ENCODE assay signal across 20 cellular contexts in genomic region chr1:46171351-46171750, GRCh38. TPM values are rescaled to one million over a fixed set of nuclear protein-coding genes. Genes with fewer than 3 reads are reported as not detected.
DNase-seq lines count a peak whose midpoint lies in the region; ATAC-seq and TF ChIP-seq lines count a peak whose summit lies in the region.
"Had no signal": no experiment of that assay in that cellular context is flagged by ENCODE, and none has a peak within 500 bp of the region (broad histone marks: within the 10 kb centered on the region; RNA-seq: fewer than 3 reads in every experiment).

No MANE protein-coding gene starts in this region.

- H3K9me2 ChIP-seq in PC-3 (replicated peaks; ENCODE audit: low read length) = no peaks in the 10 kb centered on the region

- no peak for TF ChIP-seq POLR2A in esophagus squamous epithelium (IDR thresholded peaks at IDR 0.05)

- no peaks in the 10 kb centered on the region for H3K36me3 Mint-ChIP-seq in stimulated activated naive B cell treated with anti-CD40 and anti-IgM and Interleukin-4, amounts not matched to agents 10 μg/mL and 1 μg/mL and 100 μg/mL, for 72 hours
- H3K36me3 Mint-ChIP-seq in CD4-positive, alpha-beta T cell (ENCODE audit: low read depth) = no peaks in the 10 kb centered on the region

- peak; percentile 21 for DNase-seq in PC-3
- DNase-seq in esophagus squamous epithelium (lab: John Stamatoyannopoulos, UW) = no peak
- DNase-seq in psoas muscle = peak; percentile 28 to 63
- no peak for DNase-seq in stimulated activated naive B cell treated with anti-CD40 and anti-IgM and Interleukin-4, amounts not matched to agents 10 μg/mL and 1 μg/mL and 100 μg/mL, for 72 hours
- no peak for DNase-seq in globus pallidus (ENCODE audit: low spot score)
- no peak for DNase-seq in CD4-positive, alpha-beta T cell
- DNase-seq: activated naive CD4-positive, alpha-beta T cell; NCI-H1694 treated with DMSO at 0.1 percent for 48 hours; NCI-H774; SHP77; stimulated activated CD4-positive, alpha-beta T cell treated with anti-CD3 and anti-CD28 coated beads, Interleukin-12 subunit alpha, Interleukin-12 subunit beta, amount 100 ng/mL, for 4 hours; tibial artery had no signal

- intact Hi-C loops in PC-3 (cut with micrococcal nuclease) = no loop called here
- intact Hi-C loops in esophagus squamous epithelium (cut with DNase I) = no loop called here
- intact Hi-C loops in psoas muscle (cut with DNase I) = no loop called here
- intact Hi-C loops in CD4-positive, alpha-beta T cell (cut with DNase I, micrococcal nuclease) = no loop called here

- H3K27ac ChIP-seq in C4-2B (peak overlapping the region; percentile 88), PC-3 (ENCODE audit: low read length) (peak overlapping the region; percentile 80), esophagus squamous epithelium (peak overlapping the region in 3 of 4 donors; percentile 5 to 61 (median 58)), psoas muscle (peak overlapping the region; percentile 32)
- H3K27ac ChIP-seq in CD4-positive, alpha-beta T cell (ENCODE audit: low read depth, low read length) = no peak overlapping the region
- H3K27ac ChIP-seq: KMS-11, tibial artery had no signal

- TF ChIP-seq CTCF in C4-2B (conservative IDR thresholded peaks at IDR 0.05) = no peak
- no peak for TF ChIP-seq CTCF in PC-3 (conservative IDR thresholded peaks at IDR 0.05; ENCODE audit: low read depth, low read length)
- no peak for TF ChIP-seq CTCF in esophagus squamous epithelium (IDR thresholded peaks at IDR 0.05)
- TF ChIP-seq CTCF in psoas muscle (IDR thresholded peaks at IDR 0.05) = no peak
- no peak for TF ChIP-seq CTCF in CD4-positive, alpha-beta T cell (IDR thresholded peaks at IDR 0.05)

- H3K4me2 ChIP-seq in PC-3 (ENCODE audit: low read length) = peak overlapping the region; percentile 45; the same call in 1 of the 2 replicates
- H3K4me2 ChIP-seq: KMS-11 had no signal

- H3K4me1 Mint-ChIP-seq in stimulated activated naive B cell treated with anti-CD40 and anti-IgM and Interleukin-4, amounts not matched to agents 10 μg/mL and 1 μg/mL and 100 μg/mL, for 72 hours = peaks cover 24 to 26% of the 10 kb centered on the region in 2 donors
- H3K4me1 Mint-ChIP-seq in CD4-positive, alpha-beta T cell (ENCODE audit: low read depth) = peaks cover 15% of the 10 kb centered on the region
- H3K4me1 Mint-ChIP-seq: neural crest cell had no signal

- H3K27me3 ChIP-seq in PC-3 (ENCODE audit: low read length) = no peaks in the 10 kb centered on the region
- H3K27me3 ChIP-seq in esophagus squamous epithelium = peaks cover 0 to 19% (median 0%) of the 10 kb centered on the region in 4 donors
- no peaks in the 10 kb centered on the region for H3K27me3 ChIP-seq in psoas muscle (ENCODE audit: insufficient read depth in 3 of 3, low read length in 2 of 3)
- H3K27me3 ChIP-seq in CD4-positive, alpha-beta T cell (ENCODE audit: control insufficient read depth, insufficient read depth, low read length) = no peaks in the 10 kb centered on the region

- BruUV-seq in PC-3 (replicated peaks; lab: Mats Ljungman, UMichigan) = no TSS peak

- no peak overlapping the region for H3K27ac Mint-ChIP-seq in stimulated activated naive B cell treated with anti-CD40 and anti-IgM and Interleukin-4, amounts not matched to agents 10 μg/mL and 1 μg/mL and 100 μg/mL, for 72 hours
- no peak overlapping the region for H3K27ac Mint-ChIP-seq in CD4-positive, alpha-beta T cell

- H3K36me3 ChIP-seq in PC-3 (ENCODE audit: low read depth, low read length) (no peaks in the 10 kb centered on the region), esophagus squamous epithelium (no peaks in the 10 kb centered on the region), psoas muscle (ENCODE audit: insufficient read depth in 1 of 2, low read depth in 1 of 2) (no peaks in the 10 kb centered on the region)
- H3K36me3 ChIP-seq: tibial artery had no signal

- WGBS in esophagus squamous epithelium, 2 donors = 30 to 60% methylated on average over 2 to 7 of the region's 8 CpGs
- WGBS in psoas muscle, 3 donors = 48 to 68% (median 51%) methylated on average over 8 of the region's 8 CpGs

- H3K4me3 Mint-ChIP-seq in stimulated activated naive B cell treated with anti-CD40 and anti-IgM and Interleukin-4, amounts not matched to agents 10 μg/mL and 1 μg/mL and 100 μg/mL, for 72 hours = no peak overlapping the region
- no peak overlapping the region for H3K4me3 Mint-ChIP-seq in CD4-positive, alpha-beta T cell
- H3K4me3 Mint-ChIP-seq: neural crest cell had no signal

- H3K27me3 Mint-ChIP-seq in stimulated activated naive B cell treated with anti-CD40 and anti-IgM and Interleukin-4, amounts not matched to agents 10 μg/mL and 1 μg/mL and 100 μg/mL, for 72 hours = peaks cover 5 to 6% of the 10 kb centered on the region in 2 donors
- no peaks in the 10 kb centered on the region for H3K27me3 Mint-ChIP-seq in CD4-positive, alpha-beta T cell

- peak overlapping the region; percentile 53 for H3K9ac ChIP-seq in PC-3 (ENCODE audit: low read length)
- H3K9ac ChIP-seq: KMS-11 had no signal

- ATAC-seq in PC-3 (no peak; the same call in 1 of the 2 replicates), psoas muscle (peak in 1 of 4 donors; percentile 17), GM18868 (IDR thresholded peaks at IDR 0.05; ENCODE audit: unreplicated experiment) (no peak)
- ATAC-seq in stimulated activated naive B cell treated with anti-CD40 and anti-IgM and Interleukin-4, amounts not matched to agents 10 μg/mL and 1 μg/mL and 100 μg/mL, for 72 hours (replicated peaks) = no peak
- no peak for ATAC-seq in CD4-positive, alpha-beta T cell (ENCODE audit: poor library complexity)

- H3K9me3 Mint-ChIP-seq in stimulated activated naive B cell treated with anti-CD40 and anti-IgM and Interleukin-4, amounts not matched to agents 10 μg/mL and 1 μg/mL and 100 μg/mL, for 72 hours = no peaks in the 10 kb centered on the region
- no peaks in the 10 kb centered on the region for H3K9me3 Mint-ChIP-seq in CD4-positive, alpha-beta T cell
- H3K9me3 Mint-ChIP-seq: neural crest cell had no signal

- no peak overlapping the region for H3K4me3 ChIP-seq in PC-3 (ENCODE audit: low read length)
- no peak overlapping the region for H3K4me3 ChIP-seq in esophagus squamous epithelium
- no peak overlapping the region for H3K4me3 ChIP-seq in psoas muscle
- H3K4me3 ChIP-seq: body of pancreas, tibial artery had no signal

- no peaks in the 10 kb centered on the region for H3K79me2 ChIP-seq in PC-3 (ENCODE audit: low read length)

- H3K9me3 ChIP-seq in PC-3 (ENCODE audit: low read length) (no peaks in the 10 kb centered on the region), esophagus squamous epithelium (no peaks in the 10 kb centered on the region), psoas muscle (no peaks in the 10 kb centered on the region)
- no peaks in the 10 kb centered on the region for H3K9me3 ChIP-seq in CD4-positive, alpha-beta T cell (ENCODE audit: control insufficient read depth, low read length)
- H3K9me3 ChIP-seq: body of pancreas, tibial artery had no signal

- POLR2A ChIA-PET in PC-3 (lab: Charles Lee; ENCODE audit: unreplicated experiment) = no interaction called here
- POLR2A ChIA-PET in CD4-positive, alpha-beta T cell (lab: Charles Lee) = no interaction called here

- H2AFZ ChIP-seq in PC-3 (ENCODE audit: low read length) = 0 out of 2 replicates have a peak overlapping the region, but pooled peaks have one; percentile 10

- CTCF ChIA-PET in PC-3 (lab: Charles Lee) = no interaction called here
- CTCF ChIA-PET in CD4-positive, alpha-beta T cell (lab: Charles Lee) = no interaction called here

- no peaks in the 10 kb centered on the region for H3F3A ChIP-seq in PC-3 (ENCODE audit: low read length, unreplicated experiment)

- H4K20me1 ChIP-seq in PC-3 (ENCODE audit: low read length) = no peaks in the 10 kb centered on the region

- H3K4me1 ChIP-seq in PC-3 (ENCODE audit: insufficient read depth, low read length) (peaks cover 21% of the 10 kb centered on the region), esophagus squamous epithelium (peaks cover 34 to 78% (median 51%) of the 10 kb centered on the region in 3 donors), psoas muscle (peaks cover 43% of the 10 kb centered on the region)

RNA-seq across cellular contexts. Expression of gene TSPAN1, which starts 3.5 kb away (rescaled TPM):
- total RNA-seq in PC-3 (2014; rRNA removed) (33.3 and 33.7 TPM in 2 replicates), esophagus squamous epithelium (10 to 100 TPM in 1 of 4 donors, 1 to 10 TPM in 3; 1.4 to 10.7 (median 5.0) TPM), psoas muscle (1 to 10 TPM; 1.2 to 5.0 (median 3.0) TPM)
- 10 to 100 TPM in 1 of 3 donors, 1 to 10 TPM in 2; 4.0 to 14.7 (median 4.5) TPM for polyA plus RNA-seq in psoas muscle
- total RNA-seq in CD4-positive, alpha-beta T cell = not detected
- total RNA-seq: activated CD8-positive, alpha-beta memory T cell treated with anti-CD3 and anti-CD28 coated beads for 36 hours; neural crest cell had no signal

RNA-seq across cellular contexts. Expression of gene P3R3URF, which starts 4.9 kb away (rescaled TPM):
- not detected in 2 replicates for total RNA-seq in PC-3 (2014; rRNA removed)
- total RNA-seq in esophagus squamous epithelium = not detected
- total RNA-seq in psoas muscle = not detected
- polyA plus RNA-seq in psoas muscle = not detected
- not detected for total RNA-seq in CD4-positive, alpha-beta T cell
- total RNA-seq: activated CD8-positive, alpha-beta memory T cell treated with anti-CD3 and anti-CD28 coated beads for 36 hours; body of pancreas; glomerular endothelial cell; left colon; neural crest cell had no signal

RNA-seq across cellular contexts. Expression of gene POMGNT1, which starts 26.9 kb away (rescaled TPM):
- total RNA-seq in PC-3 (2014; rRNA removed) = 84.8 and 92.5 TPM in 2 replicates
- total RNA-seq in esophagus squamous epithelium = 10 to 100 TPM; 23.9 to 36.7 (median 28.1) TPM
- total RNA-seq in psoas muscle = 100 to 1,000 TPM in 1 of 4 donors, 10 to 100 TPM in 3; 73.5 to 100 (median 87.6) TPM
- polyA plus RNA-seq in psoas muscle = 10 to 100 TPM; 63.1 to 89.5 (median 81.1) TPM
- total RNA-seq in CD4-positive, alpha-beta T cell = 10 to 100 TPM; 21.1 to 29.0 TPM

RNA-seq across cellular contexts. Expression of gene LURAP1, which starts 31.8 kb away (rescaled TPM):
- total RNA-seq in PC-3 (2014; rRNA removed) (0.29 TPM in 1 of 2 replicates, not detected in the other), esophagus squamous epithelium (1 to 10 TPM; 1.7 to 4.6 (median 3.1) TPM), psoas muscle (under 1 TPM; 0.29 to 0.77 (median 0.64) TPM)
- polyA plus RNA-seq in psoas muscle = 1 to 10 TPM in 1 of 3 donors, under 1 TPM in 2; 0.25 to 1.6 (median 0.28) TPM
- total RNA-seq in CD4-positive, alpha-beta T cell = under 1 TPM in 1 of 2 experiments, not detected in 1; 0.14 TPM

RNA-seq across cellular contexts. Expression of gene PIK3R3, which starts 38.9 kb away (rescaled TPM):
- 17.7 and 18.5 TPM in 2 replicates for total RNA-seq in PC-3 (2014; rRNA removed)
- 1 to 10 TPM; 3.0 to 7.6 (median 6.2) TPM for total RNA-seq in esophagus squamous epithelium
- 10 to 100 TPM; 17.3 to 24.2 (median 21.2) TPM for total RNA-seq in psoas muscle
- polyA plus RNA-seq in psoas muscle = 10 to 100 TPM in 2 of 3 donors, 1 to 10 TPM in 1; 6.7 to 17.4 (median 16.7) TPM
- total RNA-seq in CD4-positive, alpha-beta T cell = under 1 TPM; 0.20 to 0.38 TPM

Comparison
In these comparisons a context has a peak if more than half of its experiments do, and no peak if none do; other contexts are left out.
1. DNase-seq: peak in PC-3 (single experiment) and psoas muscle (2 of 2); none in esophagus squamous epithelium (single experiment), stimulated activated naive B cell treated with anti-CD40 and anti-IgM and Interleukin-4, amounts not matched to agents 10 μg/mL and 1 μg/mL and 100 μg/mL, for 72 hours (single experiment), globus pallidus (single experiment) and CD4-positive, alpha-beta T cell (0 of 10).